In genomic region chr4:54230479-54231418, GRCh38 we compare ENCODE assay signal across 8 cellular contexts. TPM values are rescaled to one million over a fixed set of nuclear protein-coding genes. Genes with fewer than 3 reads are reported as not detected.
DNase-seq lines count a peak whose midpoint lies in the region; ATAC-seq and TF ChIP-seq lines count a peak whose summit lies in the region.

No MANE protein-coding gene starts in this region.

- H3K36me3 Mint-ChIP-seq in activated CD4-positive, alpha-beta memory T cell treated with anti-CD3 and anti-CD28 coated beads, Interleukin-2, amount 10 ng/mL, durations not matched to agents 7 days and 5 days (ENCODE audit: low read depth) = peaks cover 3% of the 10 kb centered on the region

- DNase-seq in GM13977 (ENCODE audit: low spot score) (peak; percentile 31), SK-N-MC (ENCODE audit: low read depth, low spot score) (no peak), left ventricle myocardium superior (peak; percentile 70), sigmoid colon (peak; percentile 81), mesenteric fat pad (ENCODE audit: low spot score) (no peak), WERI-Rb-1 (no peak)
- DNase-seq in activated CD4-positive, alpha-beta memory T cell treated with anti-CD3 and anti-CD28 coated beads, Interleukin-2, amount 10 ng/mL, durations not matched to agents 7 days and 5 days = no peak

- 3 to 4% methylated on average over 63 of the region's 63 CpGs for WGBS in sigmoid colon, 2 donors

- ATAC-seq in left ventricle myocardium superior = peak; percentile 14
- ATAC-seq in GM18907 (IDR thresholded peaks at IDR 0.05; ENCODE audit: unreplicated experiment) = no peak

- no peak overlapping the region for H3K9ac ChIP-seq in SK-N-MC (ENCODE audit: insufficient read length)

- in situ Hi-C loops in GM13977 (cut with MboI; ENCODE audit: low pct_unique_long_range_greater_than_20kb, low sequenced_read_pairs, unreplicated experiment) = loop anchor here (25.0 kb wide), 1 partner anchor 518 kb away; no protein-coding TSS in a partner anchor

- H3K9me3 Mint-ChIP-seq in activated CD4-positive, alpha-beta memory T cell treated with anti-CD3 and anti-CD28 coated beads, Interleukin-2, amount 10 ng/mL, durations not matched to agents 7 days and 5 days = no peaks in the 10 kb centered on the region

- TF ChIP-seq POLR2A in sigmoid colon (IDR thresholded peaks at IDR 0.05) = no peak

- no peak for TF ChIP-seq EP300 in sigmoid colon (IDR thresholded peaks at IDR 0.05)

- H3K36me3 ChIP-seq in SK-N-MC (ENCODE audit: insufficient read depth, low read length) = no peaks in the 10 kb centered on the region
- no peaks in the 10 kb centered on the region for H3K36me3 ChIP-seq in sigmoid colon
- no peaks in the 10 kb centered on the region for H3K36me3 ChIP-seq in WERI-Rb-1

- H3K4me3 ChIP-seq in SK-N-MC = peak overlapping the region; percentile 40; the same call in 1 of the 2 replicates
- peak overlapping the region; percentile 39 to 54 (median 49) for H3K4me3 ChIP-seq in sigmoid colon
- no peak overlapping the region for H3K4me3 ChIP-seq in WERI-Rb-1 (ENCODE audit: low read depth, low read length)

- intact Hi-C loops in left ventricle myocardium superior (cut with micrococcal nuclease) = no loop called here
- intact Hi-C loops in sigmoid colon (cut with DNase I) = loop anchor here (5.0 kb wide), 2 partner anchors 853 to 1683 kb away; partner anchors contain the start of gene FIP1L1

- H3K27ac ChIP-seq in SK-N-MC (no peak overlapping the region), sigmoid colon (peak overlapping the region; percentile 57 to 75 (median 66)), WERI-Rb-1 (no peak overlapping the region)

- no peak overlapping the region for H3K4me3 Mint-ChIP-seq in activated CD4-positive, alpha-beta memory T cell treated with anti-CD3 and anti-CD28 coated beads, Interleukin-2, amount 10 ng/mL, durations not matched to agents 7 days and 5 days

- H3K27me3 ChIP-seq in sigmoid colon (peaks cover 52 to 81% (median 72%) of the 10 kb centered on the region in 3 donors), WERI-Rb-1 (ENCODE audit: insufficient read depth, low read depth, severe bottlenecking) (peaks cover 87% of the 10 kb centered on the region)

- H3K27me3 Mint-ChIP-seq in activated CD4-positive, alpha-beta memory T cell treated with anti-CD3 and anti-CD28 coated beads, Interleukin-2, amount 10 ng/mL, durations not matched to agents 7 days and 5 days = peaks cover 86% of the 10 kb centered on the region

- H3K9me3 ChIP-seq in SK-N-MC (ENCODE audit: low read depth, low read length) (no peaks in the 10 kb centered on the region), sigmoid colon (no peaks in the 10 kb centered on the region), WERI-Rb-1 (ENCODE audit: severe bottlenecking) (peaks cover 11% of the 10 kb centered on the region)

- TF ChIP-seq CTCF in GM13977 (IDR thresholded peaks at IDR 0.05; ENCODE audit: extremely low read depth, insufficient read depth, missing control alignments) = no peak
- no peak for TF ChIP-seq CTCF in sigmoid colon (IDR thresholded peaks at IDR 0.05)
- no peak for TF ChIP-seq CTCF in WERI-Rb-1 (IDR thresholded peaks at IDR 0.05; ENCODE audit: low read depth, low read length)

- peaks cover 0 to 80% (median 73%) of the 10 kb centered on the region in 4 donors for H3K4me1 ChIP-seq in sigmoid colon

- POLR2A ChIA-PET in activated CD4-positive, alpha-beta memory T cell treated with anti-CD3 and anti-CD28 coated beads, Interleukin-2, amount 10 ng/mL, durations not matched to agents 7 days and 5 days (lab: Charles Lee) = interaction anchor here (0.5 kb wide), 1 partner anchor 811 kb away, joined by 3 read pairs; no protein-coding TSS in a partner anchor

- CTCF ChIA-PET in activated CD4-positive, alpha-beta memory T cell treated with anti-CD3 and anti-CD28 coated beads, Interleukin-2, amount 10 ng/mL, durations not matched to agents 7 days and 5 days (lab: Charles Lee) = no interaction called here

- no peak overlapping the region for H3K27ac Mint-ChIP-seq in activated CD4-positive, alpha-beta memory T cell treated with anti-CD3 and anti-CD28 coated beads, Interleukin-2, amount 10 ng/mL, durations not matched to agents 7 days and 5 days

- peaks cover 46% of the 10 kb centered on the region for H3K4me1 Mint-ChIP-seq in activated CD4-positive, alpha-beta memory T cell treated with anti-CD3 and anti-CD28 coated beads, Interleukin-2, amount 10 ng/mL, durations not matched to agents 7 days and 5 days

RNA-seq across cellular contexts. Expression of gene PDGFRA, which starts 1.7 kb away (rescaled TPM):
- total RNA-seq in left ventricle myocardium superior (21.6 TPM), sigmoid colon (100 to 1,000 TPM; 170 to 222 (median 192) TPM), mesenteric fat pad (181 TPM)
- 10 to 100 TPM in 1 of 3 donors, 1 to 10 TPM in 2; 3.2 to 25.1 (median 9.6) TPM for polyA plus RNA-seq in sigmoid colon
- under 1 TPM; 0.45 to 0.68 TPM for total RNA-seq in activated CD4-positive, alpha-beta memory T cell treated with anti-CD3 and anti-CD28 coated beads, Interleukin-2, amount 10 ng/mL, durations not matched to agents 7 days and 5 days

Comparison
In these comparisons a context has a peak if more than half of its experiments do, and no peak if none do; other contexts are left out.
1. DNase-seq: peak in GM13977 (single experiment), left ventricle myocardium superior (single experiment) and sigmoid colon (single experiment); none in SK-N-MC (single experiment), mesenteric fat pad (single experiment), activated CD4-positive, alpha-beta memory T cell treated with anti-CD3 and anti-CD28 coated beads, Interleukin-2, amount 10 ng/mL, durations not matched to agents 7 days and 5 days (single experiment) and WERI-Rb-1 (single experiment).
2. H3K27ac ChIP-seq: peak in sigmoid colon (4 of 4); none in SK-N-MC (single experiment) and WERI-Rb-1 (single experiment).
3. RNA of gene PDGFRA, which starts 1.7 kb away (total RNA-seq): 170 to 222 TPM in sigmoid colon, 181 TPM in mesenteric fat pad (single experiment) and 21.6 TPM in left ventricle myocardium superior (single experiment); 0.45 to 0.68 TPM in activated CD4-positive, alpha-beta memory T cell treated with anti-CD3 and anti-CD28 coated beads, Interleukin-2, amount 10 ng/mL, durations not matched to agents 7 days and 5 days; every median in the first group is over 10 times any median in the second.